8 cellular contexts compared by ENCODE assay signal in the genomic region with DNA sequence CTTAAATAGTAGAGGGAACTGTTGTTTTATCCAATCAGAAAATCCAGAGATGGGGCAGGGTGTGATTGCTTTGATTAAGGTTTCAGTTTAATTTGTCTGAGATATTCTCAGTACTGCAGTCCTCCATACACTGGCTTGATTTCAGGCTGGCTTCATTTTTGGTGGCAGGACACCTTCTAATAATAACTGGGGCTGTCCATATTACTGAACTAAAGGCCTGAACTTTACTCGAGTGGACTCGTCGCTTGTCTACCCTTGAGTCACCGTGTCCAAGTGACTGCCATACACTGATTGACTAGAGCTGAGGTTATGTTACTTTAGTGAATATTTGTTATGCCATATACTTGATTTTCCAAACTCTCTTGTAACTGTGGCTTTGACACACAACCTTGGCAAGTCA.
"Had no signal": no experiment of that assay in that cellular context is flagged by ENCODE, and none has a peak within 500 bp of the region (broad histone marks: within the 10 kb centered on the region; RNA-seq: fewer than 3 reads in every experiment).

No MANE protein-coding gene starts in this region.

- DNase-seq: GDM1, GF-D8 had no signal

- ATAC-seq: GM12878 had no signal

- H3K4me3 ChIP-seq: GM12878 had no signal

- FAIRE-seq: G401.6, GM12878, GM12891, GM12892, GM18507, GM19239 had no signal
